ENCODE assay signal across 18 cellular contexts in the genomic region with DNA sequence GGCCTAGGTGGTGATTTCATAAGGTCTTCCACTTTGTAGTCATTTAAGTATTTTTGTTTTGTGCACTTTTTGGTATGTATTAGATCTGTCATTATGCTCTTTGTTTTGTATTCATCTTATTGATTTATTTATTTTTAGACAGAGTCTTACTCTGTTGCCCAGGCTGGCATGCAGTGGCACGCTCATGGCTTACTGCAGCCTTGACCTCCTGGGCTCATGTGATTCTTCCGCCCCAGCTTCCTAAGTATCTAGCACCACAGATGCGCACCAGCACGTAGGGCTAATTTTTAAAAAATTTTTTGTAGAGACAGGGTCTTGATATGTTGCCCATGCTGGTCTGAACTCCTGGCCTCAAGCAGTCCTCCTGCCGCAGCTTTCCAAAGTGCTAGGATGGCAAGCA. TPM values are rescaled to one million over a fixed set of nuclear protein-coding genes. Genes with fewer than 3 reads are reported as not detected.
A peak's percentile ranks its signal among the peaks of the same experiment; 100 is the strongest.
DNase-seq lines count a peak whose midpoint lies in the region; ATAC-seq and TF ChIP-seq lines count a peak whose summit lies in the region.
"Had no signal": no experiment of that assay in that cellular context is flagged by ENCODE, and none has a peak within 500 bp of the region (broad histone marks: within the 10 kb centered on the region; RNA-seq: fewer than 3 reads in every experiment).

No MANE protein-coding gene starts in this region.

- H3K4me3 Mint-ChIP-seq in activated CD8-positive, alpha-beta memory T cell treated with anti-CD3 and anti-CD28 coated beads, Interleukin-2, amount 10 ng/mL, durations not matched to agents 7 days and 5 days: no peak overlapping the region
- H3K4me3 Mint-ChIP-seq in activated T-helper 1 cell treated with anti-CD3 and anti-CD28 coated beads, Interleukin-12 subunit alpha, Interleukin-12 subunit beta, Interleukin-2, Interleukin-4 antibody, amounts not matched to agents 30 ng/mL and 10 ng/mL and 1 ng/mL, durations not matched to agents 14 hours and 24 hours and 36 hours: no peak overlapping the region

- H3K27me3 Mint-ChIP-seq in activated CD8-positive, alpha-beta memory T cell treated with anti-CD3 and anti-CD28 coated beads, Interleukin-2, amount 10 ng/mL, durations not matched to agents 7 days and 5 days: no peaks in the 10 kb centered on the region
- H3K27me3 Mint-ChIP-seq in activated T-helper 1 cell treated with anti-CD3 and anti-CD28 coated beads, Interleukin-12 subunit alpha, Interleukin-12 subunit beta, Interleukin-2, Interleukin-4 antibody, amounts not matched to agents 30 ng/mL and 10 ng/mL and 1 ng/mL, durations not matched to agents 14 hours and 24 hours and 36 hours (ENCODE audit: insufficient read depth): no peaks in the 10 kb centered on the region

- no peaks in the 10 kb centered on the region for H3K27me3 ChIP-seq in thoracic aorta (replicated peaks; ENCODE audit: insufficient read depth)
- H3K27me3 ChIP-seq: BLaER1 treated with 17β-estradiol and CSF1 and Interleukin-3, amounts not matched to agents 10 nM and 100 nM had no signal

- peaks cover 0 to 6% of the 10 kb centered on the region in 2 donors for H3K4me1 ChIP-seq in thoracic aorta (ENCODE audit: control insufficient read depth in 1 of 2, low read depth in 2 of 2)
- H3K4me1 ChIP-seq: BLaER1 treated with 17β-estradiol and CSF1 and Interleukin-3, amounts not matched to agents 10 nM and 100 nM; Caco-2 had no signal

- peak overlapping the region; percentile 61 for H3K4me3 ChIP-seq in thoracic aorta
- H3K4me3 ChIP-seq: BLaER1 treated with 17β-estradiol and CSF1 and Interleukin-3, amounts not matched to agents 10 nM and 100 nM had no signal

- intact Hi-C loops in activated T-helper 1 cell treated with anti-CD3 and anti-CD28 coated beads, Interleukin-12 subunit alpha, Interleukin-12 subunit beta, Interleukin-2, Interleukin-4 antibody, amounts not matched to agents 30 ng/mL and 10 ng/mL and 1 ng/mL, durations not matched to agents 14 hours and 24 hours and 36 hours (cut with micrococcal nuclease): no loop called here

- no peak for ATAC-seq in activated CD8-positive, alpha-beta memory T cell treated with anti-CD3 and anti-CD28 coated beads, Interleukin-2, amount 10 ng/mL, durations not matched to agents 7 days and 5 days
- ATAC-seq in left lobe of liver: peak; percentile 36
- ATAC-seq in thoracic aorta (ENCODE audit: insufficient number of reproducible peaks, low FRiP score, low read depth): no peak
- ATAC-seq in HG03520 (IDR thresholded peaks at IDR 0.05; ENCODE audit: unreplicated experiment): no peak

- no peak for TF ChIP-seq CTCF in thoracic aorta (IDR thresholded peaks at IDR 0.05)

- no peak for DNase-seq in activated CD8-positive, alpha-beta memory T cell treated with anti-CD3 and anti-CD28 coated beads, Interleukin-2, amount 10 ng/mL, durations not matched to agents 7 days and 5 days
- DNase-seq in activated CD8-positive, alpha-beta memory T cell treated with anti-CD3 and anti-CD28 coated beads, Interleukin-2, amount 50 U/mL, for 48 hours: no peak
- DNase-seq in activated T-helper 1 cell treated with anti-CD3 and anti-CD28 coated beads, Interleukin-12 subunit alpha, Interleukin-12 subunit beta, Interleukin-2, Interleukin-4 antibody, amounts not matched to agents 30 ng/mL and 10 ng/mL and 1 ng/mL, durations not matched to agents 14 hours and 24 hours and 36 hours (ENCODE audit: low spot score): no peak
- no peak for DNase-seq in left lobe of liver (ENCODE audit: low spot score)
- DNase-seq in thoracic aorta (ENCODE audit: low spot score): no peak
- DNase-seq in stimulated activated naive CD4-positive, alpha-beta T cell treated with Interleukin-2 at 50 U/mL for 16 hours (lab: John Stamatoyannopoulos, UW): no peak
- DNase-seq in NAMALWA (ENCODE audit: low spot score): no peak
- DNase-seq: Caco-2; IMR-90; Karpas-422; NCI-H187; NCI-H446; NCI-H69; NK-92 treated with Interleukin-12 subunit alpha and Interleukin-12 subunit beta, amount 100 ng/mL, for 24 hours; RPMI8226; SIG-M5 had no signal

- peak overlapping the region; percentile 40 for H3K27ac Mint-ChIP-seq in activated CD8-positive, alpha-beta memory T cell treated with anti-CD3 and anti-CD28 coated beads, Interleukin-2, amount 10 ng/mL, durations not matched to agents 7 days and 5 days
- peak overlapping the region; percentile 25 for H3K27ac Mint-ChIP-seq in activated T-helper 1 cell treated with anti-CD3 and anti-CD28 coated beads, Interleukin-12 subunit alpha, Interleukin-12 subunit beta, Interleukin-2, Interleukin-4 antibody, amounts not matched to agents 30 ng/mL and 10 ng/mL and 1 ng/mL, durations not matched to agents 14 hours and 24 hours and 36 hours

- H3K9me3 ChIP-seq in thoracic aorta: no peaks in the 10 kb centered on the region
- H3K9me3 ChIP-seq: BLaER1 treated with 17β-estradiol and CSF1 and Interleukin-3, amounts not matched to agents 10 nM and 100 nM; Caco-2 had no signal

- H3K9me3 Mint-ChIP-seq in activated CD8-positive, alpha-beta memory T cell treated with anti-CD3 and anti-CD28 coated beads, Interleukin-2, amount 10 ng/mL, durations not matched to agents 7 days and 5 days (ENCODE audit: low read depth): no peaks in the 10 kb centered on the region
- H3K9me3 Mint-ChIP-seq in activated T-helper 1 cell treated with anti-CD3 and anti-CD28 coated beads, Interleukin-12 subunit alpha, Interleukin-12 subunit beta, Interleukin-2, Interleukin-4 antibody, amounts not matched to agents 30 ng/mL and 10 ng/mL and 1 ng/mL, durations not matched to agents 14 hours and 24 hours and 36 hours: no peaks in the 10 kb centered on the region

- H3K36me3 Mint-ChIP-seq in activated CD8-positive, alpha-beta memory T cell treated with anti-CD3 and anti-CD28 coated beads, Interleukin-2, amount 10 ng/mL, durations not matched to agents 7 days and 5 days: peaks cover 66% of the 10 kb centered on the region
- H3K36me3 Mint-ChIP-seq in activated T-helper 1 cell treated with anti-CD3 and anti-CD28 coated beads, Interleukin-12 subunit alpha, Interleukin-12 subunit beta, Interleukin-2, Interleukin-4 antibody, amounts not matched to agents 30 ng/mL and 10 ng/mL and 1 ng/mL, durations not matched to agents 14 hours and 24 hours and 36 hours (ENCODE audit: low read depth): peaks cover 36% of the 10 kb centered on the region

- CTCF ChIA-PET in activated CD8-positive, alpha-beta memory T cell treated with anti-CD3 and anti-CD28 coated beads, Interleukin-2, amount 10 ng/mL, durations not matched to agents 7 days and 5 days (lab: Charles Lee): no interaction called here

- no peak overlapping the region for H3K27ac ChIP-seq in thoracic aorta
- H3K27ac ChIP-seq: BLaER1 treated with 17β-estradiol and CSF1 and Interleukin-3, amounts not matched to agents 10 nM and 100 nM had no signal

- no peaks in the 10 kb centered on the region for H3K36me3 ChIP-seq in thoracic aorta

- H3K4me1 Mint-ChIP-seq in activated CD8-positive, alpha-beta memory T cell treated with anti-CD3 and anti-CD28 coated beads, Interleukin-2, amount 10 ng/mL, durations not matched to agents 7 days and 5 days: peaks cover 16% of the 10 kb centered on the region
- H3K4me1 Mint-ChIP-seq in activated T-helper 1 cell treated with anti-CD3 and anti-CD28 coated beads, Interleukin-12 subunit alpha, Interleukin-12 subunit beta, Interleukin-2, Interleukin-4 antibody, amounts not matched to agents 30 ng/mL and 10 ng/mL and 1 ng/mL, durations not matched to agents 14 hours and 24 hours and 36 hours (ENCODE audit: low read depth): peaks cover 12% of the 10 kb centered on the region

RNA-seq across cellular contexts. Expression of a gene that starts 30.6 kb away (rescaled TPM):
- 100 to 1,000 TPM; 148 to 159 TPM for total RNA-seq in activated CD8-positive, alpha-beta memory T cell treated with anti-CD3 and anti-CD28 coated beads, Interleukin-2, amount 10 ng/mL, durations not matched to agents 7 days and 5 days
- total RNA-seq in activated T-helper 1 cell treated with anti-CD3 and anti-CD28 coated beads, Interleukin-12 subunit alpha, Interleukin-12 subunit beta, Interleukin-2, Interleukin-4 antibody, amounts not matched to agents 30 ng/mL and 10 ng/mL and 1 ng/mL, durations not matched to agents 14 hours and 24 hours and 36 hours: 53.3 and 54.4 TPM in 2 replicates
- total RNA-seq in left lobe of liver (2.0 TPM), thoracic aorta (1 to 10 TPM; 1.5 TPM)

RNA-seq across cellular contexts. Expression of a gene that starts 47.0 kb away (rescaled TPM):
- 100 to 1,000 TPM in 1 of 2 experiments, 10 to 100 TPM in 1; 69.8 to 121 TPM for total RNA-seq in activated CD8-positive, alpha-beta memory T cell treated with anti-CD3 and anti-CD28 coated beads, Interleukin-2, amount 10 ng/mL, durations not matched to agents 7 days and 5 days
- total RNA-seq in activated T-helper 1 cell treated with anti-CD3 and anti-CD28 coated beads, Interleukin-12 subunit alpha, Interleukin-12 subunit beta, Interleukin-2, Interleukin-4 antibody, amounts not matched to agents 30 ng/mL and 10 ng/mL and 1 ng/mL, durations not matched to agents 14 hours and 24 hours and 36 hours: 417 and 420 TPM in 2 replicates
- 35.0 TPM for total RNA-seq in left lobe of liver
- 100 to 1,000 TPM; 137 to 187 TPM for total RNA-seq in thoracic aorta

RNA-seq across cellular contexts. Expression of a gene that starts 49.5 kb away (rescaled TPM):
- total RNA-seq in activated CD8-positive, alpha-beta memory T cell treated with anti-CD3 and anti-CD28 coated beads, Interleukin-2, amount 10 ng/mL, durations not matched to agents 7 days and 5 days: 1 to 10 TPM in 1 of 2 experiments, under 1 TPM in 1; 0.42 to 1.2 TPM
- total RNA-seq in activated T-helper 1 cell treated with anti-CD3 and anti-CD28 coated beads, Interleukin-12 subunit alpha, Interleukin-12 subunit beta, Interleukin-2, Interleukin-4 antibody, amounts not matched to agents 30 ng/mL and 10 ng/mL and 1 ng/mL, durations not matched to agents 14 hours and 24 hours and 36 hours: 0.29 and 0.44 TPM in 2 replicates
- total RNA-seq in left lobe of liver: not detected
- not detected for total RNA-seq in thoracic aorta

Comparison
In these comparisons a context has a peak if more than half of its experiments do, and no peak if none do; other contexts are left out.
1. RNA of a gene that starts 30.6 kb away (total RNA-seq): 148 to 159 TPM in activated CD8-positive, alpha-beta memory T cell treated with anti-CD3 and anti-CD28 coated beads, Interleukin-2, amount 10 ng/mL, durations not matched to agents 7 days and 5 days and 53.3 to 54.4 TPM in activated T-helper 1 cell treated with anti-CD3 and anti-CD28 coated beads, Interleukin-12 subunit alpha, Interleukin-12 subunit beta, Interleukin-2, Interleukin-4 antibody, amounts not matched to agents 30 ng/mL and 10 ng/mL and 1 ng/mL, durations not matched to agents 14 hours and 24 hours and 36 hours; 2.0 TPM in left lobe of liver (single experiment) and 1.5 TPM in thoracic aorta; every median in the first group is over 10 times any median in the second.